8 cellular contexts compared by ENCODE assay signal in genomic region chr14:67820428-67820881, GRCh38. TPM values are rescaled to one million over a fixed set of nuclear protein-coding genes. Genes with fewer than 3 reads are reported as not detected.
A peak's percentile ranks its signal among the peaks of the same experiment; 100 is the strongest.
DNase-seq lines count a peak whose midpoint lies in the region; ATAC-seq and TF ChIP-seq lines count a peak whose summit lies in the region.

No MANE protein-coding gene starts in this region.

- ATAC-seq in activated naive CD8-positive, alpha-beta T cell treated with anti-CD3 and anti-CD28 coated beads, Interleukin-2, amount 50 U/mL, for 24 hours: peak; percentile 29
- no peak for ATAC-seq in GM18520 (IDR thresholded peaks at IDR 0.05; ENCODE audit: unreplicated experiment)
- ATAC-seq in GM18870 (IDR thresholded peaks at IDR 0.05; ENCODE audit: unreplicated experiment): no peak

- H3K27ac Mint-ChIP-seq in activated naive CD8-positive, alpha-beta T cell treated with anti-CD3 and anti-CD28 coated beads, Interleukin-2, amount 50 U/mL, for 24 hours: peak overlapping the region; percentile 94

- TF ChIP-seq CTCF in transverse colon (IDR thresholded peaks at IDR 0.05): no peak

- peak overlapping the region; percentile 67 for H3K4me3 ChIP-seq in MG63
- peak overlapping the region in 3 of 4 donors; percentile 60 to 91 (median 70) for H3K4me3 ChIP-seq in transverse colon

- in situ Hi-C loops in transverse colon (cut with MboI; ENCODE audit: low pct_ligation_motif_present in 1 of 4, low pct_unique_long_range_greater_than_20kb in 1 of 4, low sequenced_read_pairs in 3 of 4): no loop called here

- H3K36me3 Mint-ChIP-seq in activated naive CD8-positive, alpha-beta T cell treated with anti-CD3 and anti-CD28 coated beads, Interleukin-2, amount 50 U/mL, for 24 hours (ENCODE audit: low read depth): peaks cover 6% of the 10 kb centered on the region

- TF ChIP-seq EP300 in transverse colon (IDR thresholded peaks at IDR 0.05; ENCODE audit: low read depth): no peak

- H3K27me3 Mint-ChIP-seq in activated naive CD8-positive, alpha-beta T cell treated with anti-CD3 and anti-CD28 coated beads, Interleukin-2, amount 50 U/mL, for 24 hours: no peaks in the 10 kb centered on the region

- H3K27ac ChIP-seq in transverse colon: peak overlapping the region; percentile 66 to 84 (median 79)

- WGBS in transverse colon (ENCODE audit: low coverage in 1 of 2), 2 donors: 26 to 29% methylated on average over 6 to 12 of the region's 12 CpGs

- H3K27me3 ChIP-seq in MG63 (no peaks in the 10 kb centered on the region), transverse colon (no peaks in the 10 kb centered on the region)

- DNase-seq in NCI-H1417 (lab: John Stamatoyannopoulos, UW): peak; percentile 14 to 56 (median 16)
- no peak for DNase-seq in NCI-H1417 treated with DMSO at 0.1 percent for 48 hours (lab: John Stamatoyannopoulos, UW)
- no peak for DNase-seq in MG63
- DNase-seq in activated naive CD8-positive, alpha-beta T cell treated with anti-CD3 and anti-CD28 coated beads, Interleukin-2, amount 50 U/mL, for 24 hours: peak; percentile 23
- peak; percentile 48 for DNase-seq in left kidney (ENCODE audit: low read depth, low spot score)
- DNase-seq in transverse colon: peak; percentile 36

- H3K36me3 ChIP-seq in MG63 (no peaks in the 10 kb centered on the region), transverse colon (no peaks in the 10 kb centered on the region)

- H3K9me3 ChIP-seq in MG63 (no peaks in the 10 kb centered on the region), transverse colon (no peaks in the 10 kb centered on the region)

- H3K4me1 ChIP-seq in transverse colon: peaks cover 3 to 29% (median 17%) of the 10 kb centered on the region in 4 donors

- peak overlapping the region; percentile 96 for H3K4me3 Mint-ChIP-seq in activated naive CD8-positive, alpha-beta T cell treated with anti-CD3 and anti-CD28 coated beads, Interleukin-2, amount 50 U/mL, for 24 hours

- H3K4me1 Mint-ChIP-seq in activated naive CD8-positive, alpha-beta T cell treated with anti-CD3 and anti-CD28 coated beads, Interleukin-2, amount 50 U/mL, for 24 hours: peaks cover 36% of the 10 kb centered on the region

- TF ChIP-seq POLR2A in transverse colon (IDR thresholded peaks at IDR 0.05): peak; percentile 47

- intact Hi-C loops in transverse colon (cut with DNase I; ENCODE audit: low total_unique reads): no loop called here

- H3K9me3 Mint-ChIP-seq in activated naive CD8-positive, alpha-beta T cell treated with anti-CD3 and anti-CD28 coated beads, Interleukin-2, amount 50 U/mL, for 24 hours: no peaks in the 10 kb centered on the region

RNA-seq across cellular contexts. Expression of gene RAD51B, which starts 0.9 kb away (rescaled TPM):
- total RNA-seq in MG63 (2014; rRNA removed; shearing (Covaris generic); ENCODE audit: low replicate concordance): 2.6 and 7.2 TPM in 2 replicates
- total RNA-seq in transverse colon: 10 to 100 TPM in 3 of 4 donors, 1 to 10 TPM in 1; 5.0 to 31.8 (median 20.6) TPM

RNA-seq across cellular contexts. Expression of gene ZFYVE26, which starts 4.1 kb away (rescaled TPM):
- total RNA-seq in MG63 (2014; rRNA removed; shearing (Covaris generic); ENCODE audit: low replicate concordance): 3.3 and 9.7 TPM in 2 replicates
- 10 to 100 TPM; 23.9 to 31.7 (median 28.8) TPM for total RNA-seq in transverse colon

Comparison
In these comparisons a context has a peak if more than half of its experiments do, and no peak if none do; other contexts are left out.
1. DNase-seq: peak in NCI-H1417 (3 of 3), activated naive CD8-positive, alpha-beta T cell treated with anti-CD3 and anti-CD28 coated beads, Interleukin-2, amount 50 U/mL, for 24 hours (single experiment), left kidney (single experiment) and transverse colon (single experiment); none in NCI-H1417 treated with DMSO at 0.1 percent for 48 hours (single experiment) and MG63 (single experiment).